Comparison of ENCODE assay signal across 21 cellular contexts in the genomic region with DNA sequence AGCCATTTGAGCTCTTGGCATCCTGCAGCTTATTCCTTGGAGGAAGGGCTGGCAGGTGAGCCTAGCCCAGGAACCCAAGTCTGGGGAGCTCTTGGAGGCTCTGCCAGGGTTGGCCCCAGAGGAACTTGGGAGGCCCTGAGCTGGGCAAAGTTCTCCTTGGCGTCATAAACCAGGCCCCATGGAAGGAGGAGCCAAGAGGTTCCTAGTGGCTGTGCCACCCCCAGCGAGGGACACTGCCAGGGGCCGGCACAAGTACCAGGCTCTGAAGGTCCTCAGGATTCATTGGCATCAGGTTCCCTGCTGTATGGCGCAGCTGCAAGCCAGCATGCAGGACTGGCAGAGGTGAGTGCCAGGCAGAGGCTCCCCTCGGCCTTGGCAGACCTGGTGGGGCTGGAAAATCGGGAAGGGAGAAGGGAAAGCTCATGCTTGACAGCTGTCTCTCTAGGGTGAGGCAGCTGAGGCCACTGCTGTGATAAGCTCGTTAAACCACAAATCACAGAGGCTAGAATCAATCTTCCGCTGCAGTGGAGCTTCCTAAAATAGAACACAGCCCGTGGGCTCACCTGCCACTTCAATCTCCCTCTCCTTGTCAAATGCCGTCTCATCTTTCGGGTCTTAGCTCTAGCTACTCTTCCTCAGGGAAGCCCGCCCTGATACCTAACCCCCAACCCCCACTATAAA. TPM values are rescaled to one million over a fixed set of nuclear protein-coding genes. Genes with fewer than 3 reads are reported as not detected.
DNase-seq lines count a peak whose midpoint lies in the region; ATAC-seq and TF ChIP-seq lines count a peak whose summit lies in the region.
"Had no signal": no experiment of that assay in that cellular context is flagged by ENCODE, and none has a peak within 500 bp of the region (broad histone marks: within the 10 kb centered on the region; RNA-seq: fewer than 3 reads in every experiment).

No MANE protein-coding gene starts in this region.

- H3K9ac ChIP-seq in mucosa of stomach (ENCODE audit: low read length) = peak overlapping the region; percentile 42

- H3K36me3 ChIP-seq in mucosa of stomach (ENCODE audit: control insufficient read depth, insufficient read depth, low read length) (no peaks in the 10 kb centered on the region), transverse colon (no peaks in the 10 kb centered on the region)
- H3K36me3 ChIP-seq: esophagus muscularis mucosa had no signal

- H3K27ac ChIP-seq in transverse colon (peak overlapping the region; percentile 77 to 82 (median 78)), coronary artery (no peak overlapping the region)
- H3K27ac ChIP-seq: esophagus muscularis mucosa had no signal

- no peaks in the 10 kb centered on the region for H3K9me3 Mint-ChIP-seq in activated naive CD8-positive, alpha-beta T cell treated with anti-CD3 and anti-CD28 coated beads, Interleukin-2, amount 10 ng/mL, durations not matched to agents 7 days and 5 days
- no peaks in the 10 kb centered on the region for H3K9me3 Mint-ChIP-seq in activated naive CD8-positive, alpha-beta T cell treated with anti-CD3 and anti-CD28 coated beads for 36 hours
- H3K9me3 Mint-ChIP-seq: activated CD4-positive, alpha-beta T cell treated with anti-CD3 and anti-CD28 coated beads, Interleukin-2, amount 10 ng/mL, durations not matched to agents 24 days and 14 days; central memory CD8-positive, alpha-beta T cell; naive B cell had no signal

- peak; percentile 23 for DNase-seq in activated naive CD8-positive, alpha-beta T cell treated with anti-CD3 and anti-CD28 coated beads, Interleukin-2, amount 10 ng/mL, durations not matched to agents 7 days and 5 days
- DNase-seq in activated naive CD8-positive, alpha-beta T cell treated with anti-CD3 and anti-CD28 coated beads for 36 hours = no peak
- DNase-seq in Right ventricle myocardium superior (no peak), transverse colon (peak; percentile 88), coronary artery (ENCODE audit: low spot score) (no peak)
- DNase-seq: ACHN; activated CD4-positive, alpha-beta T cell treated with anti-CD3 and anti-CD28 coated beads, Interleukin-2, amount 10 ng/mL, durations not matched to agents 24 days and 14 days; amygdala; CD4-positive, alpha-beta memory T cell; effector CD8-positive, alpha-beta T cell; GF-D8; IMR-90; MM.1S; naive B cell; NCI-H226; stimulated activated CD8-positive, alpha-beta memory T cell treated with anti-CD3 and anti-CD28 coated beads, Interleukin-4, amount 100 ng/mL, for 48 hours had no signal

- H3K27me3 ChIP-seq in mucosa of stomach (ENCODE audit: control insufficient read depth, insufficient read depth, low read length) = no peaks in the 10 kb centered on the region
- no peaks in the 10 kb centered on the region for H3K27me3 ChIP-seq in transverse colon

- TF ChIP-seq CTCF in transverse colon (IDR thresholded peaks at IDR 0.05) (no peak), coronary artery (IDR thresholded peaks at IDR 0.05) (no peak)

- H3K9me3 ChIP-seq in mucosa of stomach (ENCODE audit: control insufficient read depth, low read length) (no peaks in the 10 kb centered on the region), transverse colon (no peaks in the 10 kb centered on the region)
- H3K9me3 ChIP-seq: esophagus muscularis mucosa had no signal

- H3K27ac Mint-ChIP-seq in activated naive CD8-positive, alpha-beta T cell treated with anti-CD3 and anti-CD28 coated beads, Interleukin-2, amount 10 ng/mL, durations not matched to agents 7 days and 5 days = no peak overlapping the region
- H3K27ac Mint-ChIP-seq in activated naive CD8-positive, alpha-beta T cell treated with anti-CD3 and anti-CD28 coated beads for 36 hours = no peak overlapping the region
- H3K27ac Mint-ChIP-seq: activated CD4-positive, alpha-beta T cell treated with anti-CD3 and anti-CD28 coated beads, Interleukin-2, amount 10 ng/mL, durations not matched to agents 24 days and 14 days; CD4-positive, alpha-beta memory T cell had no signal

- no peak overlapping the region for H3K4me3 Mint-ChIP-seq in activated naive CD8-positive, alpha-beta T cell treated with anti-CD3 and anti-CD28 coated beads, Interleukin-2, amount 10 ng/mL, durations not matched to agents 7 days and 5 days
- H3K4me3 Mint-ChIP-seq in activated naive CD8-positive, alpha-beta T cell treated with anti-CD3 and anti-CD28 coated beads for 36 hours = no peak overlapping the region
- H3K4me3 Mint-ChIP-seq: activated CD4-positive, alpha-beta T cell treated with anti-CD3 and anti-CD28 coated beads, Interleukin-2, amount 10 ng/mL, durations not matched to agents 24 days and 14 days; CD4-positive, alpha-beta memory T cell; central memory CD8-positive, alpha-beta T cell; naive B cell had no signal

- in situ Hi-C loops in transverse colon (cut with MboI; ENCODE audit: low pct_ligation_motif_present in 1 of 4, low pct_unique_long_range_greater_than_20kb in 1 of 4, low sequenced_read_pairs in 3 of 4) = no loop called here

- no peaks in the 10 kb centered on the region for H3K4me1 Mint-ChIP-seq in activated naive CD8-positive, alpha-beta T cell treated with anti-CD3 and anti-CD28 coated beads, Interleukin-2, amount 10 ng/mL, durations not matched to agents 7 days and 5 days
- no peaks in the 10 kb centered on the region for H3K4me1 Mint-ChIP-seq in activated naive CD8-positive, alpha-beta T cell treated with anti-CD3 and anti-CD28 coated beads for 36 hours
- H3K4me1 Mint-ChIP-seq: activated CD4-positive, alpha-beta T cell treated with anti-CD3 and anti-CD28 coated beads, Interleukin-2, amount 10 ng/mL, durations not matched to agents 24 days and 14 days; CD4-positive, alpha-beta memory T cell; central memory CD8-positive, alpha-beta T cell had no signal

- TF ChIP-seq POLR2A in transverse colon (IDR thresholded peaks at IDR 0.05) = peak; percentile 73

- ATAC-seq in activated naive CD8-positive, alpha-beta T cell treated with anti-CD3 and anti-CD28 coated beads, Interleukin-2, amount 10 ng/mL, durations not matched to agents 7 days and 5 days (ENCODE audit: low read depth) = no peak
- peak; percentile 38 for ATAC-seq in Right ventricle myocardium superior (ENCODE audit: poor library complexity)
- no peak for ATAC-seq in GM18861 (IDR thresholded peaks at IDR 0.05; ENCODE audit: unreplicated experiment)
- ATAC-seq in GM19324 (IDR thresholded peaks at IDR 0.05; ENCODE audit: low FRiP score, unreplicated experiment) = no peak

- peaks cover 61% of the 10 kb centered on the region for H3K4me1 ChIP-seq in mucosa of stomach (ENCODE audit: control insufficient read depth, insufficient read depth, low read length)
- peaks cover 16 to 75% (median 55%) of the 10 kb centered on the region in 4 donors for H3K4me1 ChIP-seq in transverse colon

- intact Hi-C loops in Right ventricle myocardium superior (cut with DNase I) = loop anchor here (5.0 kb wide), 1 partner anchor 71 kb away; no protein-coding TSS in a partner anchor
- intact Hi-C loops in transverse colon (cut with DNase I; ENCODE audit: low total_unique reads) = no loop called here

- peak overlapping the region; percentile 45 for H3K4me3 ChIP-seq in mucosa of stomach (ENCODE audit: low read length)
- H3K4me3 ChIP-seq in transverse colon = peak overlapping the region in 3 of 4 donors; percentile 25 to 46 (median 39)
- no peak overlapping the region for H3K4me3 ChIP-seq in coronary artery
- H3K4me3 ChIP-seq: esophagus muscularis mucosa had no signal

- H3K36me3 Mint-ChIP-seq in activated naive CD8-positive, alpha-beta T cell treated with anti-CD3 and anti-CD28 coated beads, Interleukin-2, amount 10 ng/mL, durations not matched to agents 7 days and 5 days = no peaks in the 10 kb centered on the region
- H3K36me3 Mint-ChIP-seq in activated naive CD8-positive, alpha-beta T cell treated with anti-CD3 and anti-CD28 coated beads for 36 hours = no peaks in the 10 kb centered on the region
- H3K36me3 Mint-ChIP-seq: CD4-positive, alpha-beta memory T cell; naive B cell had no signal

- H3K27me3 Mint-ChIP-seq in activated naive CD8-positive, alpha-beta T cell treated with anti-CD3 and anti-CD28 coated beads, Interleukin-2, amount 10 ng/mL, durations not matched to agents 7 days and 5 days = peaks cover 21% of the 10 kb centered on the region
- H3K27me3 Mint-ChIP-seq in activated naive CD8-positive, alpha-beta T cell treated with anti-CD3 and anti-CD28 coated beads for 36 hours = peaks cover 13% of the 10 kb centered on the region

- POLR2A ChIA-PET in activated naive CD8-positive, alpha-beta T cell treated with anti-CD3 and anti-CD28 coated beads, Interleukin-2, amount 10 ng/mL, durations not matched to agents 7 days and 5 days (lab: Charles Lee) = no interaction called here

- 48% methylated on average over 12 of the region's 12 CpGs; no CpG with 5 or more reads in 1 of the 2 donors for WGBS in transverse colon (ENCODE audit: low coverage in 1 of 2), 2 donors

- no peak for TF ChIP-seq EP300 in transverse colon (IDR thresholded peaks at IDR 0.05; ENCODE audit: low read depth)

RNA-seq across cellular contexts. Expression of gene SYNPO, which starts 54.5 kb away (rescaled TPM):
- under 1 TPM; 0.25 to 0.28 TPM for total RNA-seq in activated naive CD8-positive, alpha-beta T cell treated with anti-CD3 and anti-CD28 coated beads, Interleukin-2, amount 10 ng/mL, durations not matched to agents 7 days and 5 days
- under 1 TPM; 0.39 to 0.76 TPM for total RNA-seq in activated naive CD8-positive, alpha-beta T cell treated with anti-CD3 and anti-CD28 coated beads for 36 hours
- 645 TPM for total RNA-seq in Right ventricle myocardium superior
- 10 to 100 TPM; 15.5 to 89.4 (median 41.8) TPM for total RNA-seq in transverse colon
- total RNA-seq: activated CD4-positive, alpha-beta T cell treated with anti-CD3 and anti-CD28 coated beads, Interleukin-2, amount 10 ng/mL, durations not matched to agents 24 days and 14 days had no signal

Comparison
In these comparisons a context has a peak if more than half of its experiments do, and no peak if none do; other contexts are left out.
1. DNase-seq: peak in activated naive CD8-positive, alpha-beta T cell treated with anti-CD3 and anti-CD28 coated beads, Interleukin-2, amount 10 ng/mL, durations not matched to agents 7 days and 5 days (single experiment) and transverse colon (single experiment); none in activated naive CD8-positive, alpha-beta T cell treated with anti-CD3 and anti-CD28 coated beads for 36 hours (single experiment), Right ventricle myocardium superior (single experiment) and coronary artery (single experiment).
2. H3K27ac ChIP-seq: peak in transverse colon (4 of 4); none in coronary artery (0 of 2).
3. RNA of gene SYNPO, which starts 54.5 kb away (total RNA-seq): 645 TPM in Right ventricle myocardium superior (single experiment) and 15.5 to 89.4 TPM in transverse colon; 0.39 to 0.76 TPM in activated naive CD8-positive, alpha-beta T cell treated with anti-CD3 and anti-CD28 coated beads for 36 hours and 0.25 to 0.28 TPM in activated naive CD8-positive, alpha-beta T cell treated with anti-CD3 and anti-CD28 coated beads, Interleukin-2, amount 10 ng/mL, durations not matched to agents 7 days and 5 days; every median in the first group is over 4 times any median in the second.